In the genomic region with DNA sequence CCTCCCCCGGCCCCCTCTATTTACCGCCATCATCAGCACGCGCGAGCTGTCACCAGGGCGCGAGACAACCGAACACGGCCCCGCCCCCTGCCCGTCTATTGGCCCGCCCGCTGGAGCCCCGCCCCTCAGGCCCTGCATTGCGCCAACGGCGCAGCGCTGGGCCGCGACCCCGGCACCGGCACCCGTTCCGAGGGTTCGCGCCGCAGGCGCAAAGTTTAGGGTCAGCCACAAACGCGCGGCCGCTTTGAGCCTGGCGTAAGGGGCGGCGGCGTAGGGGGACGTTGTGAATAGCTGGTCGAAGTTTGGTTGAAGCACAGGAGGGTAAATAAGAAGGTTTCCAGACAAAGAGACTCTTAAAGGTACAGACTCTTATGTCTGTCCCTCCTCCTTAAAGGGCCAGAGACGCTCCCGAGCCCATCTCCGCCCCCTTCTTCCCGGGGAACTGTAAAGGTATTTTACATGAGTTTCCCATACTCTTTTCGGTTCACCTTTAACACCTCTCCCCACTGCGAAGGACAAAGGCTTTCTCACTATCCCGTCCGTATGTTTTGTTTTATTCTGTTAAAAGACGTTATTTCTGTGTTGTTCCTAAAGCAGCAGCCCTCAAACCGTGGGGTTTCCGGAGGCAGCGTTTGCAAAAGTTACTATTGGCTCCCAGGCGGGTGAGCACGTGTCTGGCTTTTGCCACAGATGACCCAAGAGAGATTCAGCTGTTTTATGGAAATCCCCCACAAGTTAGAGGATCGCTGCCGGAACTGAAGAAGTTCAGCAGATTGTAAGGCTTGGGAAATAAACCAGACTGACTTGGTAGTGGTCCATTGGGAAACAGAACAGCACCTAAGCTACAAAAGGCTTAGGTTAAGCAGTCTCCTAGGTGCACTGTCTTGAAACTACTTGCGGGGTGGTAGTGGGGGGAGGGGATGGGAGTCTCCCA, we compare ENCODE assay signal across 1 cellular context.
A peak's percentile ranks its signal among the peaks of the same experiment; 100 is the strongest.
TF ChIP-seq lines count a peak whose summit lies in the region.

A gene (minus strand): TSS at position 76 of the 934 bp plus-strand sequence. CDS start 88,392 bp downstream, outside the sequence.

TF ChIP-seq in K562, 482 proteins besides CTCF, POLR2A, EP300 and RAD21 (continued from another document):
- TF ChIP-seq MAZ (CRISPR knock-in tag; conservative IDR thresholded peaks at IDR 0.05 in 1 of 2, IDR thresholded peaks at IDR 0.05 in 1 of 2) (peak; percentile 19 to 46; a peak in 1 of 4 replicates), BACH1 (tag; IDR thresholded peaks at IDR 0.05) (no peak), TAF9B (IDR thresholded peaks at IDR 0.05; ENCODE audit: partially characterized antibody) (peak; percentile 85), HDAC2 (IDR thresholded peaks at IDR 0.05) (peak; percentile 71; the same call in 1 of the 2 replicates), TOE1 (IDR thresholded peaks at IDR 0.05; ENCODE audit: borderline replicate concordance) (peak; percentile 82; the same call in 1 of the 2 replicates), TOE1 (CRISPR knock-in tag; IDR thresholded peaks at IDR 0.05; ENCODE audit: borderline replicate concordance, low read depth) (0 out of 2 replicates have a peak, but pooled peaks have one; percentile 30), ZC3H8 (IDR thresholded peaks at IDR 0.05) (no peak), CBX2 (IDR thresholded peaks at IDR 0.05; ENCODE audit: insufficient read depth, low read length, poor library complexity, severe bottlenecking) (no peak)
- TF ChIP-seq, protein P1, sequence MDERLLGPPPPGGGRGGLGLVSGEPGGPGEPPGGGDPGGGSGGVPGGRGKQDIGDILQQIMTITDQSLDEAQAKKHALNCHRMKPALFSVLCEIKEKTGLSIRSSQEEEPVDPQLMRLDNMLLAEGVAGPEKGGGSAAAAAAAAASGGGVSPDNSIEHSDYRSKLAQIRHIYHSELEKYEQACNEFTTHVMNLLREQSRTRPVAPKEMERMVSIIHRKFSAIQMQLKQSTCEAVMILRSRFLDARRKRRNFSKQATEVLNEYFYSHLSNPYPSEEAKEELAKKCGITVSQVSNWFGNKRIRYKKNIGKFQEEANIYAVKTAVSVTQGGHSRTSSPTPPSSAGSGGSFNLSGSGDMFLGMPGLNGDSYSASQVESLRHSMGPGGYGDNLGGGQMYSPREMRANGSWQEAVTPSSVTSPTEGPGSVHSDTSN (CRISPR knock-in tag; IDR thresholded peaks at IDR 0.05; ENCODE audit: low read depth): no peak
- TF ChIP-seq, protein P1 (tag; conservative IDR thresholded peaks at IDR 0.05; ENCODE audit: low read depth): no peak
- TF ChIP-seq, protein P2, sequence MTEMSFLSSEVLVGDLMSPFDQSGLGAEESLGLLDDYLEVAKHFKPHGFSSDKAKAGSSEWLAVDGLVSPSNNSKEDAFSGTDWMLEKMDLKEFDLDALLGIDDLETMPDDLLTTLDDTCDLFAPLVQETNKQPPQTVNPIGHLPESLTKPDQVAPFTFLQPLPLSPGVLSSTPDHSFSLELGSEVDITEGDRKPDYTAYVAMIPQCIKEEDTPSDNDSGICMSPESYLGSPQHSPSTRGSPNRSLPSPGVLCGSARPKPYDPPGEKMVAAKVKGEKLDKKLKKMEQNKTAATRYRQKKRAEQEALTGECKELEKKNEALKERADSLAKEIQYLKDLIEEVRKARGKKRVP (CRISPR knock-in tag; IDR thresholded peaks at IDR 0.05): no peak
